Comparison of ENCODE assay signal across 18 cellular contexts in genomic region chr3:22735373-22735772, GRCh38.
DNase-seq lines count a peak whose midpoint lies in the region; ATAC-seq and TF ChIP-seq lines count a peak whose summit lies in the region.
"Had no signal": no experiment of that assay in that cellular context is flagged by ENCODE, and none has a peak within 500 bp of the region (broad histone marks: within the 10 kb centered on the region; RNA-seq: fewer than 3 reads in every experiment).

No MANE protein-coding gene starts in this region.

- H3K9ac ChIP-seq in colonic mucosa (ENCODE audit: low read depth in 2 of 2, low read length in 2 of 2): no peak overlapping the region
- H3K9ac ChIP-seq: BLaER1 treated with 17β-estradiol and CSF1 and Interleukin-3, amounts not matched to agents 10 nM and 100 nM had no signal

- H3K27ac ChIP-seq in colonic mucosa (peak overlapping the region; percentile 5), transverse colon (peak overlapping the region in 3 of 4 donors; percentile 20 to 46 (median 45))
- H3K27ac ChIP-seq: 22Rv1, A549, C4-2B had no signal

- peak; percentile 36 for DNase-seq in colonic mucosa
- DNase-seq in left colon: peak in 1 of 2 donors; percentile 35
- peak; percentile 23 for DNase-seq in transverse colon
- no peak for DNase-seq in activated CD4-positive, alpha-beta T cell treated with anti-CD3 and anti-CD28 coated beads for 48 hours
- DNase-seq in HFFc6: no peak
- DNase-seq: AML-193; Caco-2; Calu3; CD4-positive, alpha-beta T cell; CD8-positive, alpha-beta T cell; DMS79 treated with DMSO at 0.1 percent for 48 hours; GF-D8 had no signal

- H3K4me1 ChIP-seq in colonic mucosa: no peaks in the 10 kb centered on the region
- peaks cover 0 to 18% (median 2%) of the 10 kb centered on the region in 4 donors for H3K4me1 ChIP-seq in transverse colon
- H3K4me1 ChIP-seq: A549 had no signal

- no peak overlapping the region for H3K4me3 Mint-ChIP-seq in HFFc6
- H3K4me3 Mint-ChIP-seq: B cell; CD4-positive, alpha-beta T cell; CD8-positive, alpha-beta T cell had no signal

- H3K36me3 Mint-ChIP-seq in HFFc6 (ENCODE audit: low read depth): no peaks in the 10 kb centered on the region
- H3K36me3 Mint-ChIP-seq: CD8-positive, alpha-beta T cell had no signal

- no peak overlapping the region for H3K4me3 ChIP-seq in colonic mucosa
- H3K4me3 ChIP-seq in transverse colon: no peak overlapping the region
- H3K4me3 ChIP-seq: A549; BLaER1 treated with 17β-estradiol and CSF1 and Interleukin-3, amounts not matched to agents 10 nM and 100 nM; GM12878 had no signal

- intact Hi-C loops in colonic mucosa (cut with DNase I) (no loop called here), left colon (cut with DNase I, micrococcal nuclease) (no loop called here), transverse colon (cut with DNase I; ENCODE audit: low total_unique reads) (no loop called here)

- no peak overlapping the region for H3K27ac Mint-ChIP-seq in HFFc6
- H3K27ac Mint-ChIP-seq: B cell; CD4-positive, alpha-beta T cell; CD8-positive, alpha-beta T cell had no signal

- H3K36me3 ChIP-seq in colonic mucosa (no peaks in the 10 kb centered on the region), transverse colon (no peaks in the 10 kb centered on the region)
- H3K36me3 ChIP-seq: BLaER1 treated with 17β-estradiol and CSF1 and Interleukin-3, amounts not matched to agents 10 nM and 100 nM had no signal

- TF ChIP-seq POLR2A in transverse colon (IDR thresholded peaks at IDR 0.05): no peak

- H3K27me3 Mint-ChIP-seq in HFFc6 (ENCODE audit: insufficient read depth): no peaks in the 10 kb centered on the region
- H3K27me3 Mint-ChIP-seq: B cell; CD4-positive, alpha-beta T cell had no signal

- H3K9me3 ChIP-seq in colonic mucosa: no peaks in the 10 kb centered on the region
- H3K9me3 ChIP-seq in transverse colon: no peaks in the 10 kb centered on the region
- H3K9me3 ChIP-seq: A549; BLaER1 treated with 17β-estradiol and CSF1 and Interleukin-3, amounts not matched to agents 10 nM and 100 nM; Caco-2 had no signal

- in situ Hi-C loops in transverse colon (cut with MboI; ENCODE audit: low pct_ligation_motif_present in 1 of 4, low pct_unique_long_range_greater_than_20kb in 1 of 4, low sequenced_read_pairs in 3 of 4): no loop called here

- TF ChIP-seq EP300 in transverse colon (IDR thresholded peaks at IDR 0.05; ENCODE audit: low read depth): no peak

- H3K4me1 Mint-ChIP-seq in HFFc6 (ENCODE audit: low read depth): no peaks in the 10 kb centered on the region
- H3K4me1 Mint-ChIP-seq: B cell had no signal

- peak; percentile 92 for ATAC-seq in left colon
- ATAC-seq: A549; CD8-positive, alpha-beta T cell; GM12878 had no signal

- TF ChIP-seq CTCF in colonic mucosa (IDR thresholded peaks at IDR 0.05): no peak
- no peak for TF ChIP-seq CTCF in transverse colon (IDR thresholded peaks at IDR 0.05)
- TF ChIP-seq CTCF in HFFc6 (IDR thresholded peaks at IDR 0.05): no peak

- peaks cover 44% of the 10 kb centered on the region for H3K9me3 Mint-ChIP-seq in HFFc6
- H3K9me3 Mint-ChIP-seq: CD8-positive, alpha-beta T cell had no signal

- H3K27me3 ChIP-seq in colonic mucosa (no peaks in the 10 kb centered on the region), transverse colon (no peaks in the 10 kb centered on the region)
- H3K27me3 ChIP-seq: BLaER1 treated with 17β-estradiol and CSF1 and Interleukin-3, amounts not matched to agents 10 nM and 100 nM had no signal

Comparison
In these comparisons a context has a peak if more than half of its experiments do, and no peak if none do; other contexts are left out.
1. DNase-seq: peak in colonic mucosa (single experiment) and transverse colon (single experiment); none in activated CD4-positive, alpha-beta T cell treated with anti-CD3 and anti-CD28 coated beads for 48 hours (single experiment) and HFFc6 (single experiment).